In the genomic region with DNA sequence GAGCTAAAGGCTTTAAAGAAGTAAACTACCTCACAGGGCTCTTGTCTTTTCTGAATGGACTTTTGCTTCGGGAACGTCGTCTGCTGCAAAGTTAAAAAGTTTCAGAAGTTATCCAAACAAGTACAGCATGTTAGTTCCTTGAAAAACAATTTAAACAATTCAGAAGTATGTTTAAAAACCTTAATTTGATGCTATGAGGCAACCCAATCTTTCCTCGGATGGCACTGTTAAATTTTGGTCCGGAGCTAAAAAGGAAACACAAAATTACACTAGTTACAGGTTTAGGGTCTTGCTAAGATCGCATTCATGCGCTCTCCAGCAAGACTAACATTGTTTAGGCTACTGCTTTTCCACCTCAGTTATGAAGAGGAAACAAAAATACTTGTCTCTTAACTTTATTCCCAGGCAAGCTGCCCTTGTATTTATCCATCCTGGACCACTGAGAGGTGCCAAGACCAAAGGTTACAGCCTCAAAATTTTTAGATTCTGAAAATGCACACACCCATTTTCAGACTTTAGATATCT, we compare ENCODE assay signal across 23 cellular contexts. TPM values are rescaled to one million over a fixed set of nuclear protein-coding genes. Genes with fewer than 3 reads are reported as not detected.
DNase-seq lines count a peak whose midpoint lies in the region; ATAC-seq and TF ChIP-seq lines count a peak whose summit lies in the region.
"Had no signal": no experiment of that assay in that cellular context is flagged by ENCODE, and none has a peak within 500 bp of the region (broad histone marks: within the 10 kb centered on the region; RNA-seq: fewer than 3 reads in every experiment).

No MANE protein-coding gene starts in this region.

- no peak for TF ChIP-seq EP300 in esophagus muscularis mucosa (IDR thresholded peaks at IDR 0.05)

- no peaks in the 10 kb centered on the region for H3K27me3 Mint-ChIP-seq in activated T-cell treated with anti-CD3 and anti-CD28 coated beads, Interleukin-2, amount 50 U/mL, for 24 hours
- no peaks in the 10 kb centered on the region for H3K27me3 Mint-ChIP-seq in activated T-cell treated with anti-CD3 and anti-CD28 coated beads, Interleukin-2, amount 50 U/mL, for 72 hours (ENCODE audit: low read depth)
- H3K27me3 Mint-ChIP-seq in chondrocyte (ENCODE audit: low read depth) = no peaks in the 10 kb centered on the region

- H3K4me3 ChIP-seq in GM23248 (no peak overlapping the region), smooth muscle cell (no peak overlapping the region), esophagus muscularis mucosa (no peak overlapping the region), heart right ventricle (no peak overlapping the region)
- H3K4me3 ChIP-seq: HAP-1, SJCRH30 had no signal

- WGBS in GM23248 (ENCODE audit: low coverage in 1 of 2, low lambda C conversion rate in 2 of 2, missing lambda C conversion rate in 2 of 2), 2 experiments = 69% methylated on average over 7 of the region's 7 CpGs
- WGBS in smooth muscle cell (ENCODE audit: low lambda C conversion rate) = 92% methylated on average over 7 of the region's 7 CpGs
- 67% methylated on average over 7 of the region's 7 CpGs for WGBS in esophagus muscularis mucosa
- 72 to 75% methylated on average over 7 of the region's 7 CpGs for WGBS in heart right ventricle, 2 donors

- H3F3A ChIP-seq in GM23248 (ENCODE audit: insufficient read depth) = peaks cover 69% of the 10 kb centered on the region
- H3F3A ChIP-seq in smooth muscle cell (ENCODE audit: low read depth) = peaks cover 21% of the 10 kb centered on the region

- H3K4me1 Mint-ChIP-seq in activated T-cell treated with anti-CD3 and anti-CD28 coated beads, Interleukin-2, amount 50 U/mL, for 24 hours (ENCODE audit: low read depth) = peaks cover 63% of the 10 kb centered on the region
- peaks cover 60% of the 10 kb centered on the region for H3K4me1 Mint-ChIP-seq in activated T-cell treated with anti-CD3 and anti-CD28 coated beads, Interleukin-2, amount 50 U/mL, for 72 hours (ENCODE audit: low read depth)
- peaks cover 29% of the 10 kb centered on the region for H3K4me1 Mint-ChIP-seq in chondrocyte (ENCODE audit: low read depth)

- no peaks in the 10 kb centered on the region for H3K27me3 ChIP-seq in GM23248 (replicated peaks; ENCODE audit: insufficient read depth)
- H3K27me3 ChIP-seq in smooth muscle cell (ENCODE audit: low read depth) = no peaks in the 10 kb centered on the region
- H3K27me3 ChIP-seq in esophagus muscularis mucosa = no peaks in the 10 kb centered on the region
- H3K27me3 ChIP-seq in heart right ventricle = no peaks in the 10 kb centered on the region
- H3K27me3 ChIP-seq: SJCRH30 had no signal

- no peaks in the 10 kb centered on the region for H3K9me3 Mint-ChIP-seq in activated T-cell treated with anti-CD3 and anti-CD28 coated beads, Interleukin-2, amount 50 U/mL, for 24 hours
- H3K9me3 Mint-ChIP-seq in activated T-cell treated with anti-CD3 and anti-CD28 coated beads, Interleukin-2, amount 50 U/mL, for 72 hours = no peaks in the 10 kb centered on the region
- H3K9me3 Mint-ChIP-seq in chondrocyte (ENCODE audit: low read depth) = no peaks in the 10 kb centered on the region
- H3K9me3 Mint-ChIP-seq: CD8-positive, alpha-beta memory T cell had no signal

- ATAC-seq in activated T-cell treated with anti-CD3 and anti-CD28 coated beads, Interleukin-2, amount 50 U/mL, for 72 hours (replicated peaks in 1 of 2) = no peak
- no peak for ATAC-seq in heart right ventricle

- H3K27ac ChIP-seq in GM23248 = peak overlapping the region; percentile 19
- H3K27ac ChIP-seq in smooth muscle cell (ENCODE audit: low read depth) = peak overlapping the region; percentile 8
- H3K27ac ChIP-seq in esophagus muscularis mucosa (replicated peaks in 1 of 4) = no peak overlapping the region
- H3K27ac ChIP-seq in heart right ventricle = no peak overlapping the region
- H3K27ac ChIP-seq: HL-60, SJCRH30 had no signal

- peaks cover 98% of the 10 kb centered on the region for H3K36me3 Mint-ChIP-seq in activated T-cell treated with anti-CD3 and anti-CD28 coated beads, Interleukin-2, amount 50 U/mL, for 24 hours (ENCODE audit: low read depth)
- H3K36me3 Mint-ChIP-seq in activated T-cell treated with anti-CD3 and anti-CD28 coated beads, Interleukin-2, amount 50 U/mL, for 72 hours (ENCODE audit: insufficient read depth in 2 of 2) = peaks cover 17 to 81% of the 10 kb centered on the region in 2 donors
- peaks cover 45% of the 10 kb centered on the region for H3K36me3 Mint-ChIP-seq in chondrocyte (ENCODE audit: low read depth)

- H3K4me3 Mint-ChIP-seq in activated T-cell treated with anti-CD3 and anti-CD28 coated beads, Interleukin-2, amount 50 U/mL, for 24 hours = no peak overlapping the region
- no peak overlapping the region for H3K4me3 Mint-ChIP-seq in activated T-cell treated with anti-CD3 and anti-CD28 coated beads, Interleukin-2, amount 50 U/mL, for 72 hours
- H3K4me3 Mint-ChIP-seq in chondrocyte (ENCODE audit: unreplicated experiment) = no peak overlapping the region

- H4K20me1 ChIP-seq in GM23248 (ENCODE audit: insufficient read depth) (peaks cover 38% of the 10 kb centered on the region), smooth muscle cell (ENCODE audit: low read depth) (peaks cover 100% of the 10 kb centered on the region)

- H3K9ac ChIP-seq in GM23248 (peak overlapping the region; percentile 47; the same call in 1 of the 2 replicates), smooth muscle cell (ENCODE audit: low read depth) (no peak overlapping the region)

- H3K9me3 ChIP-seq in GM23248 (ENCODE audit: low read depth) (no peaks in the 10 kb centered on the region), smooth muscle cell (replicated peaks; ENCODE audit: low read depth) (no peaks in the 10 kb centered on the region), esophagus muscularis mucosa (no peaks in the 10 kb centered on the region), heart right ventricle (no peaks in the 10 kb centered on the region)
- H3K9me3 ChIP-seq: HAP-1, SJCRH30 had no signal

- in situ Hi-C loops in GM23248 (cut with MboI) = no loop called here

- H2AFZ ChIP-seq in GM23248 (no peak overlapping the region), smooth muscle cell (ENCODE audit: low read depth) (no peak overlapping the region)

- H3K4me1 ChIP-seq in GM23248 (ENCODE audit: insufficient read depth) = peaks cover 27% of the 10 kb centered on the region
- H3K4me1 ChIP-seq in smooth muscle cell (ENCODE audit: low read depth) = peaks cover 11% of the 10 kb centered on the region
- peaks cover 45 to 61% (median 59%) of the 10 kb centered on the region in 4 donors for H3K4me1 ChIP-seq in esophagus muscularis mucosa
- H3K4me1 ChIP-seq in heart right ventricle = peaks cover 0 to 66% (median 52%) of the 10 kb centered on the region in 9 donors
- H3K4me1 ChIP-seq: SJCRH30 had no signal

- no peak for TF ChIP-seq CTCF in chondrocyte (IDR thresholded peaks at IDR 0.05)
- TF ChIP-seq CTCF in smooth muscle cell (IDR thresholded peaks at IDR 0.05; ENCODE audit: borderline replicate concordance, insufficient read depth, poor library complexity, severe bottlenecking) = no peak
- no peak for TF ChIP-seq CTCF in esophagus muscularis mucosa (IDR thresholded peaks at IDR 0.05)
- TF ChIP-seq CTCF in heart right ventricle (IDR thresholded peaks at IDR 0.05) = no peak

- TF ChIP-seq POLR2A in esophagus muscularis mucosa (IDR thresholded peaks at IDR 0.05; ENCODE audit: low read depth) = no peak

- no peak for DNase-seq in activated T-cell treated with anti-CD3 and anti-CD28 coated beads, Interleukin-2, amount 50 U/mL, for 24 hours
- no peak for DNase-seq in activated T-cell treated with anti-CD3 and anti-CD28 coated beads, Interleukin-2, amount 50 U/mL, for 72 hours
- DNase-seq in GM23248 (no peak), chondrocyte (ENCODE audit: low spot score) (no peak), smooth muscle cell (lab: John Stamatoyannopoulos, UW; ENCODE audit: unreplicated experiment) (no peak), esophagus muscularis mucosa (ENCODE audit: extremely low spot score) (no peak), heart right ventricle (no peak)
- no peak for DNase-seq in stimulated activated naive CD4-positive, alpha-beta T cell (lab: John Stamatoyannopoulos, UW)
- DNase-seq: 8988T; AML-193; C1 segment of cervical spinal cord; CD8-positive, alpha-beta memory T cell; KG1; NCI-H1105 treated with DMSO at 0.1 percent for 48 hours; NCI-H1694 treated with DMSO at 0.1 percent for 48 hours; NCI-H2081 treated with DMSO at 0.1 percent for 48 hours; NCI-H2171 treated with DMSO at 0.1 percent for 48 hours; NCI-H446; NCI-H526; OCI-M1; SJCRH30 had no signal

- H3K4me2 ChIP-seq in GM23248 (ENCODE audit: unreplicated experiment) (peak overlapping the region; percentile 29), smooth muscle cell (no peak overlapping the region)

- no peaks in the 10 kb centered on the region for H3K9me2 ChIP-seq in GM23248 (ENCODE audit: insufficient read depth)

- intact Hi-C loops in esophagus muscularis mucosa (cut with DNase I) (no loop called here), heart right ventricle (cut with DNase I) (loop anchor here in 1 of 10 donors (10.0 kb wide), 1 partner anchor 225 kb away; the partner anchor contains the start of gene SCAND1)

- H3K79me2 ChIP-seq in GM23248 (ENCODE audit: insufficient read depth) (peaks cover 100% of the 10 kb centered on the region), smooth muscle cell (ENCODE audit: low read depth) (peaks cover 98% of the 10 kb centered on the region)

- H3K36me3 ChIP-seq in GM23248 (ENCODE audit: low read depth) (peaks cover 97% of the 10 kb centered on the region), smooth muscle cell (ENCODE audit: low read depth) (peaks cover 53% of the 10 kb centered on the region), esophagus muscularis mucosa (peaks cover 78 to 100% (median 89%) of the 10 kb centered on the region in 4 donors), heart right ventricle (peaks cover 0 to 100% (median 86%) of the 10 kb centered on the region in 9 donors)

- peak overlapping the region; percentile 36 for H3K27ac Mint-ChIP-seq in activated T-cell treated with anti-CD3 and anti-CD28 coated beads, Interleukin-2, amount 50 U/mL, for 24 hours
- no peak overlapping the region for H3K27ac Mint-ChIP-seq in activated T-cell treated with anti-CD3 and anti-CD28 coated beads, Interleukin-2, amount 50 U/mL, for 72 hours
- peak overlapping the region; percentile 27 for H3K27ac Mint-ChIP-seq in chondrocyte (ENCODE audit: unreplicated experiment)

RNA-seq across cellular contexts. Expression of gene RBM39, which starts 12.7 kb away (rescaled TPM):
- 100 to 1,000 TPM; 431 to 525 TPM for total RNA-seq in activated T-cell treated with anti-CD3 and anti-CD28 coated beads, Interleukin-2, amount 50 U/mL, for 72 hours
- 247 and 390 TPM in 2 replicates for total RNA-seq in GM23248 (2014; rRNA removed; shearing (Covaris generic))
- polyA plus RNA-seq in GM23248 (2016; fragmentation: Nextera tagmentation; extraction: Ambion mirVana) (227 and 270 TPM in 2 replicates), smooth muscle cell (139 and 196 TPM in 2 replicates), heart right ventricle (100 to 1,000 TPM in 1 of 2 donors, 10 to 100 TPM in 1; 98.8 to 412 TPM)
- total RNA-seq in chondrocyte (217 to 277 TPM (median 238 TPM) in 3 replicates), smooth muscle cell (408 and 449 TPM in 2 replicates), esophagus muscularis mucosa (100 to 1,000 TPM; 143 to 272 (median 165) TPM), heart right ventricle (100 to 1,000 TPM; 110 to 170 (median 124) TPM)

RNA-seq across cellular contexts. Expression of gene ROMO1, which starts 30.1 kb away (rescaled TPM):
- 10 to 100 TPM; 51.4 to 53.8 TPM for total RNA-seq in activated T-cell treated with anti-CD3 and anti-CD28 coated beads, Interleukin-2, amount 50 U/mL, for 72 hours
- total RNA-seq in GM23248 (2014; rRNA removed; shearing (Covaris generic)) = 148 and 311 TPM in 2 replicates
- 525 and 543 TPM in 2 replicates for polyA plus RNA-seq in GM23248 (2016; fragmentation: Nextera tagmentation; extraction: Ambion mirVana)
- total RNA-seq in chondrocyte = 123 to 128 TPM (median 128 TPM) in 3 replicates
- total RNA-seq in smooth muscle cell = 252 and 523 TPM in 2 replicates
- polyA plus RNA-seq in smooth muscle cell = 694 and 771 TPM in 2 replicates
- total RNA-seq in esophagus muscularis mucosa = 100 to 1,000 TPM; 159 to 360 (median 263) TPM
- 100 to 1,000 TPM; 128 to 193 (median 156) TPM for total RNA-seq in heart right ventricle
- polyA plus RNA-seq in heart right ventricle = 100 to 1,000 TPM; 595 to 734 TPM

RNA-seq across cellular contexts. Expression of gene NFS1, which starts 30.2 kb away (rescaled TPM):
- 10 to 100 TPM; 43.3 to 46.0 TPM for total RNA-seq in activated T-cell treated with anti-CD3 and anti-CD28 coated beads, Interleukin-2, amount 50 U/mL, for 72 hours
- 35.8 and 56.9 TPM in 2 replicates for total RNA-seq in GM23248 (2014; rRNA removed; shearing (Covaris generic))
- polyA plus RNA-seq in GM23248 (2016; fragmentation: Nextera tagmentation; extraction: Ambion mirVana) = 31.5 and 33.3 TPM in 2 replicates
- total RNA-seq in chondrocyte = 26.8 to 29.3 TPM (median 27.8 TPM) in 3 replicates
- total RNA-seq in smooth muscle cell = 25.3 and 40.1 TPM in 2 replicates
- 35.1 and 40.3 TPM in 2 replicates for polyA plus RNA-seq in smooth muscle cell
- total RNA-seq in esophagus muscularis mucosa = 10 to 100 TPM; 25.3 to 63.3 (median 32.7) TPM
- 10 to 100 TPM; 41.8 to 69.0 (median 59.3) TPM for total RNA-seq in heart right ventricle
- 10 to 100 TPM; 29.5 to 49.7 TPM for polyA plus RNA-seq in heart right ventricle

RNA-seq across cellular contexts. Expression of gene PHF20, which starts 42.5 kb away (rescaled TPM):
- 10 to 100 TPM; 68.1 to 68.6 TPM for total RNA-seq in activated T-cell treated with anti-CD3 and anti-CD28 coated beads, Interleukin-2, amount 50 U/mL, for 72 hours
- 23.3 and 25.0 TPM in 2 replicates for total RNA-seq in GM23248 (2014; rRNA removed; shearing (Covaris generic))
- polyA plus RNA-seq in GM23248 (2016; fragmentation: Nextera tagmentation; extraction: Ambion mirVana) (35.4 and 37.4 TPM in 2 replicates), smooth muscle cell (23.3 and 23.7 TPM in 2 replicates), heart right ventricle (10 to 100 TPM; 23.4 to 34.1 TPM)
- total RNA-seq in chondrocyte (42.2 to 46.1 TPM (median 44.6 TPM) in 3 replicates), smooth muscle cell (24.5 and 27.4 TPM in 2 replicates), esophagus muscularis mucosa (10 to 100 TPM; 45.9 to 62.2 (median 48.0) TPM), heart right ventricle (10 to 100 TPM; 31.9 to 44.7 (median 37.8) TPM)

Comparison
In these comparisons a context has a peak if more than half of its experiments do, and no peak if none do; other contexts are left out.
1. H3K27ac ChIP-seq: peak in GM23248 (single experiment) and smooth muscle cell (single experiment); none in esophagus muscularis mucosa (0 of 4) and heart right ventricle (0 of 10).